14 cellular contexts compared by ENCODE assay signal in genomic region chr13:99083976-99084375, GRCh38.
DNase-seq lines count a peak whose midpoint lies in the region; ATAC-seq and TF ChIP-seq lines count a peak whose summit lies in the region.
"Had no signal": no experiment of that assay in that cellular context is flagged by ENCODE, and none has a peak within 500 bp of the region (broad histone marks: within the 10 kb centered on the region; RNA-seq: fewer than 3 reads in every experiment).

No MANE protein-coding gene starts in this region.

- H3K23ac ChIP-seq in mesenchymal stem cell (ENCODE audit: low read length in 2 of 2) = no peak overlapping the region

- no peak for ATAC-seq in CD4-positive, alpha-beta T cell (ENCODE audit: poor library complexity)
- ATAC-seq in activated CD8-positive, alpha-beta T cell treated with anti-CD3 and anti-CD28 coated beads for 36 hours = no peak
- ATAC-seq in GM21717 (IDR thresholded peaks at IDR 0.05; ENCODE audit: unreplicated experiment) (no peak), heart left ventricle (no peak)
- ATAC-seq: left lobe of liver had no signal

- H3K36me3 ChIP-seq in mesenchymal stem cell (ENCODE audit: control insufficient read depth in 1 of 2, insufficient read depth in 2 of 2, low read depth in 1 of 2, low read length in 2 of 2) (no peaks in the 10 kb centered on the region), heart left ventricle (no peaks in the 10 kb centered on the region)
- H3K36me3 ChIP-seq: adrenal gland, ovary had no signal

- DNase-seq in CD4-positive, alpha-beta T cell = peak in 3 of 10 experiments; percentile 2 to 22 (median 7)
- no peak for DNase-seq in Calu3
- peak; percentile 18 for DNase-seq in activated CD8-positive, alpha-beta T cell treated with anti-CD3 and anti-CD28 coated beads for 36 hours
- DNase-seq in mesenchymal stem cell = no peak
- DNase-seq in foreskin melanocyte = no peak
- DNase-seq in stimulated activated CD4-positive, alpha-beta T cell treated with anti-CD3 and anti-CD28 coated beads, Interleukin-2, amount 100 ng/mL, for 24 hours = no peak
- no peak for DNase-seq in heart left ventricle
- DNase-seq: adrenal gland, glutamatergic neuron, Karpas-422, ovary, SHP77 treated with DMSO at 0.1 percent for 48 hours had no signal

- intact Hi-C loops in CD4-positive, alpha-beta T cell (cut with DNase I, micrococcal nuclease) = loop anchor here (2.0 to 10.0 kb wide), 3 partner anchors 31 to 411 kb away; partner anchors contain the start of gene GPR18 (in 1 of the 2)
- intact Hi-C loops in Calu3 (cut with micrococcal nuclease; ENCODE audit: unreplicated experiment) (no loop called here), heart left ventricle (cut with DNase I) (loop anchor here in 1 of 10 donors (5.0 kb wide), 1 partner anchor 37 kb away; no protein-coding TSS in a partner anchor)
- intact Hi-C loops in activated CD8-positive, alpha-beta T cell treated with anti-CD3 and anti-CD28 coated beads for 36 hours (cut with micrococcal nuclease) = no loop called here

- H3K14ac ChIP-seq in mesenchymal stem cell (ENCODE audit: low read length in 2 of 2) = no peak overlapping the region

- no peak overlapping the region for H3K4ac ChIP-seq in mesenchymal stem cell (ENCODE audit: low read depth in 1 of 2, low read length in 2 of 2)

- no peak overlapping the region for H2AFZ ChIP-seq in mesenchymal stem cell (ENCODE audit: low read depth, low read length)

- BruUV-seq in Calu3 (replicated peaks; lab: Mats Ljungman, UMichigan) = TSS peak; percentile 13

- no peak for TF ChIP-seq CTCF in CD4-positive, alpha-beta T cell (IDR thresholded peaks at IDR 0.05)
- no peak for TF ChIP-seq CTCF in Calu3 (IDR thresholded peaks at IDR 0.05; ENCODE audit: unreplicated experiment)
- TF ChIP-seq CTCF in activated CD8-positive, alpha-beta T cell treated with anti-CD3 and anti-CD28 coated beads for 36 hours (IDR thresholded peaks at IDR 0.05) = no peak
- TF ChIP-seq CTCF in heart left ventricle (IDR thresholded peaks at IDR 0.05) = no peak

- H3K4me1 ChIP-seq in mesenchymal stem cell (ENCODE audit: control insufficient read depth, insufficient read depth, low read depth, low read length) = peaks cover 18% of the 10 kb centered on the region
- peaks cover 0 to 44% (median 13%) of the 10 kb centered on the region in 12 donors for H3K4me1 ChIP-seq in heart left ventricle

- H4K91ac ChIP-seq in mesenchymal stem cell (ENCODE audit: low read length) = no peak overlapping the region

- H2BK120ac ChIP-seq in mesenchymal stem cell (ENCODE audit: low read depth, low read length) = no peak overlapping the region

- H3K27me3 Mint-ChIP-seq in CD4-positive, alpha-beta T cell = no peaks in the 10 kb centered on the region
- H3K27me3 Mint-ChIP-seq in Calu3 (ENCODE audit: unreplicated experiment) = no peaks in the 10 kb centered on the region
- H3K27me3 Mint-ChIP-seq in activated CD8-positive, alpha-beta T cell treated with anti-CD3 and anti-CD28 coated beads for 36 hours = no peaks in the 10 kb centered on the region

- WGBS in mesenchymal stem cell = 89% methylated on average over 1 of the region's 2 CpGs
- 77 to 91% (median 87%) methylated on average over 2 of the region's 2 CpGs for WGBS in heart left ventricle, 4 donors

- CTCF ChIA-PET in CD4-positive, alpha-beta T cell (lab: Charles Lee) = no interaction called here
- CTCF ChIA-PET in Calu3 (lab: Charles Lee) = no interaction called here
- CTCF ChIA-PET in activated CD8-positive, alpha-beta T cell treated with anti-CD3 and anti-CD28 coated beads for 36 hours (lab: Charles Lee) = interaction anchor here (1.0 to 2.5 kb wide), 4 partner anchors 56 to 353 kb away, joined by 3 to 8 read pairs (median 4); no protein-coding TSS in a partner anchor

- no peak overlapping the region for H2BK15ac ChIP-seq in mesenchymal stem cell (ENCODE audit: low read depth, poor library complexity, severe bottlenecking)

- no peak overlapping the region for H2BK12ac ChIP-seq in mesenchymal stem cell (ENCODE audit: low read length in 2 of 2)

- no peak overlapping the region for H3K4me3 ChIP-seq in mesenchymal stem cell (ENCODE audit: insufficient read depth in 1 of 2, low read depth in 1 of 2, low read length in 2 of 2)
- peak overlapping the region in 2 of 12 donors; percentile 76 to 88 for H3K4me3 ChIP-seq in heart left ventricle
- H3K4me3 ChIP-seq: adrenal gland, ovary had no signal

- H3K4me2 ChIP-seq in mesenchymal stem cell (ENCODE audit: low read length, poor library complexity, severe bottlenecking) = no peak overlapping the region

- no peak overlapping the region for H3K9ac ChIP-seq in mesenchymal stem cell (ENCODE audit: low read length)

- no peaks in the 10 kb centered on the region for H3K27me3 ChIP-seq in CD4-positive, alpha-beta T cell (ENCODE audit: control insufficient read depth, insufficient read depth, low read length)
- no peaks in the 10 kb centered on the region for H3K27me3 ChIP-seq in mesenchymal stem cell (ENCODE audit: control insufficient read depth in 1 of 2, insufficient read depth in 1 of 2, low read length in 2 of 2)
- peaks cover 0 to 43% (median 0%) of the 10 kb centered on the region in 9 donors for H3K27me3 ChIP-seq in heart left ventricle
- H3K27me3 ChIP-seq: adrenal gland, ovary had no signal

- H3K9me3 ChIP-seq in CD4-positive, alpha-beta T cell (ENCODE audit: control insufficient read depth, low read length) = no peaks in the 10 kb centered on the region
- H3K9me3 ChIP-seq in mesenchymal stem cell (ENCODE audit: control insufficient read depth, low read length) (no peaks in the 10 kb centered on the region), heart left ventricle (no peaks in the 10 kb centered on the region)
- H3K9me3 ChIP-seq: adrenal gland, ovary had no signal

- peaks cover 11% of the 10 kb centered on the region for H3K79me1 ChIP-seq in mesenchymal stem cell (replicated peaks; ENCODE audit: low read length, poor library complexity, severe bottlenecking)

- no peaks in the 10 kb centered on the region for H3K9me3 Mint-ChIP-seq in CD4-positive, alpha-beta T cell
- H3K9me3 Mint-ChIP-seq in Calu3 (ENCODE audit: low read depth, unreplicated experiment) = peaks cover 3% of the 10 kb centered on the region
- no peaks in the 10 kb centered on the region for H3K9me3 Mint-ChIP-seq in activated CD8-positive, alpha-beta T cell treated with anti-CD3 and anti-CD28 coated beads for 36 hours

- H3K27ac Mint-ChIP-seq in CD4-positive, alpha-beta T cell = peak overlapping the region; percentile 90
- no peak overlapping the region for H3K27ac Mint-ChIP-seq in Calu3 (ENCODE audit: unreplicated experiment)
- H3K27ac Mint-ChIP-seq in activated CD8-positive, alpha-beta T cell treated with anti-CD3 and anti-CD28 coated beads for 36 hours = peak overlapping the region; percentile 28

- POLR2A ChIA-PET in CD4-positive, alpha-beta T cell (lab: Charles Lee) = interaction anchor here (0.8 to 1.1 kb wide), 2 partner anchors 10 to 28 kb away, joined by 3 read pairs; no protein-coding TSS in a partner anchor
- POLR2A ChIA-PET in activated CD8-positive, alpha-beta T cell treated with anti-CD3 and anti-CD28 coated beads for 36 hours (lab: Charles Lee) = interaction anchor here (0.8 kb wide), 1 partner anchor 38 kb away, joined by 3 read pairs; no protein-coding TSS in a partner anchor

- peak overlapping the region; percentile 24 for H3K27ac ChIP-seq in CD4-positive, alpha-beta T cell (ENCODE audit: low read depth, low read length)
- H3K27ac ChIP-seq in mesenchymal stem cell (ENCODE audit: low read length, poor library complexity, severe bottlenecking) (no peak overlapping the region), heart left ventricle (peak overlapping the region in 1 of 12 donors; percentile 30)
- H3K27ac ChIP-seq: adrenal gland, ovary had no signal

- H4K8ac ChIP-seq in mesenchymal stem cell (ENCODE audit: low read length) = peak overlapping the region; percentile 30

- H3K18ac ChIP-seq in mesenchymal stem cell (ENCODE audit: low read depth in 1 of 2, low read length in 2 of 2) = no peak overlapping the region

- peaks cover 24% of the 10 kb centered on the region for H3K36me3 Mint-ChIP-seq in CD4-positive, alpha-beta T cell (ENCODE audit: low read depth)
- peaks cover 13% of the 10 kb centered on the region for H3K36me3 Mint-ChIP-seq in Calu3 (ENCODE audit: insufficient read depth, unreplicated experiment)
- H3K36me3 Mint-ChIP-seq in activated CD8-positive, alpha-beta T cell treated with anti-CD3 and anti-CD28 coated beads for 36 hours (ENCODE audit: low read depth) = no peaks in the 10 kb centered on the region

- peak overlapping the region; percentile 94 for H3K4me3 Mint-ChIP-seq in CD4-positive, alpha-beta T cell
- no peak overlapping the region for H3K4me3 Mint-ChIP-seq in Calu3 (ENCODE audit: low read depth, unreplicated experiment)
- peak overlapping the region; percentile 81 for H3K4me3 Mint-ChIP-seq in activated CD8-positive, alpha-beta T cell treated with anti-CD3 and anti-CD28 coated beads for 36 hours

- no peak overlapping the region for H2AK5ac ChIP-seq in mesenchymal stem cell (ENCODE audit: low read length, severe bottlenecking)

- H2BK5ac ChIP-seq in mesenchymal stem cell (ENCODE audit: low read depth, low read length, poor library complexity, severe bottlenecking) = no peak overlapping the region

- no peak for TF ChIP-seq POLR2A in heart left ventricle (IDR thresholded peaks at IDR 0.05)

- peaks cover 69% of the 10 kb centered on the region for H3K4me1 Mint-ChIP-seq in CD4-positive, alpha-beta T cell (ENCODE audit: low read depth)
- peaks cover 8% of the 10 kb centered on the region for H3K4me1 Mint-ChIP-seq in Calu3 (ENCODE audit: low read depth, unreplicated experiment)
- peaks cover 47% of the 10 kb centered on the region for H3K4me1 Mint-ChIP-seq in activated CD8-positive, alpha-beta T cell treated with anti-CD3 and anti-CD28 coated beads for 36 hours (ENCODE audit: low read depth)

Comparison
In these comparisons a context has a peak if more than half of its experiments do, and no peak if none do; other contexts are left out.
1. intact Hi-C loops: an anchor here in CD4-positive, alpha-beta T cell (2.0 to 10.0 kb wide); none called in Calu3 and activated CD8-positive, alpha-beta T cell treated with anti-CD3 and anti-CD28 coated beads for 36 hours.